7 cellular contexts compared by ENCODE assay signal in genomic region chr21:39671986-39672385, GRCh38. TPM values are rescaled to one million over a fixed set of nuclear protein-coding genes. Genes with fewer than 3 reads are reported as not detected.
"Had no signal": no experiment of that assay in that cellular context is flagged by ENCODE, and none has a peak within 500 bp of the region (broad histone marks: within the 10 kb centered on the region; RNA-seq: fewer than 3 reads in every experiment).

No MANE protein-coding gene starts in this region.

- H3K4me3 ChIP-seq: K562 had no signal

- H3K27ac Mint-ChIP-seq: IgD-negative memory B cell had no signal

- H3K4me3 Mint-ChIP-seq: IgD-negative memory B cell had no signal

- FAIRE-seq: HepG2, HTR-8/SVneo, K562 had no signal

- ATAC-seq: HepG2, K562 had no signal

- DNase-seq: IMR-90, KBM-7 had no signal

- H3K4me1 Mint-ChIP-seq: IgD-negative memory B cell had no signal

- H3K27ac ChIP-seq: HL-60 had no signal

RNA-seq across cellular contexts. Expression of gene B3GALT5, which starts 59.2 kb away (rescaled TPM):
- polyA plus RNA-seq: IgD-negative memory B cell, K562 had no signal
